16 cellular contexts compared by ENCODE assay signal in genomic region chr14:68145539-68145938, GRCh38.
DNase-seq lines count a peak whose midpoint lies in the region; ATAC-seq and TF ChIP-seq lines count a peak whose summit lies in the region.
"Had no signal": no experiment of that assay in that cellular context is flagged by ENCODE, and none has a peak within 500 bp of the region (broad histone marks: within the 10 kb centered on the region; RNA-seq: fewer than 3 reads in every experiment).

No MANE protein-coding gene starts in this region.

- in situ Hi-C loops in gastrocnemius medialis (cut with MboI; ENCODE audit: low sequenced_read_pairs in 4 of 4): no loop called here
- in situ Hi-C loops in brain microvascular endothelial cell (cut with HindIII; ENCODE audit: low pct_ligation_motif_present, low sequenced_read_pairs): no loop called here

- H3K27me3 ChIP-seq in hepatocyte: no peaks in the 10 kb centered on the region
- no peaks in the 10 kb centered on the region for H3K27me3 ChIP-seq in gastrocnemius medialis
- no peaks in the 10 kb centered on the region for H3K27me3 ChIP-seq in brain microvascular endothelial cell (replicated peaks)
- H3K27me3 ChIP-seq: adrenal gland, dorsolateral prefrontal cortex, tibial nerve had no signal

- H2AFZ ChIP-seq in hepatocyte: no peak overlapping the region

- POLR2A ChIA-PET in RWPE1 (lab: Yijun Ruan, JAX; ENCODE audit: low non-redundant PET): no interaction called here

- intact Hi-C loops in gastrocnemius medialis (cut with DNase I; ENCODE audit: low total_unique reads): no loop called here

- peak; percentile 8; the same call in 1 of the 3 replicates for ATAC-seq in SK-N-SH treated with all-trans-retinoic acid at 6 μM for 48 hours
- no peak for ATAC-seq in gastrocnemius medialis
- ATAC-seq in HG03469 (IDR thresholded peaks at IDR 0.05; ENCODE audit: unreplicated experiment): no peak
- ATAC-seq: activated T-cell treated with anti-CD3 and anti-CD28 coated beads, Interleukin-2, amount 50 U/mL, for 72 hours; left lobe of liver; T-helper 17 cell had no signal

- H4K20me1 ChIP-seq in hepatocyte (ENCODE audit: insufficient read depth, poor library complexity, severe bottlenecking): no peaks in the 10 kb centered on the region

- H3K4me1 ChIP-seq in hepatocyte (ENCODE audit: insufficient read depth): peaks cover 57% of the 10 kb centered on the region
- peaks cover 48 to 67% of the 10 kb centered on the region in 2 donors for H3K4me1 ChIP-seq in gastrocnemius medialis

- H3K9me2 ChIP-seq in hepatocyte (replicated peaks; ENCODE audit: insufficient read depth): no peaks in the 10 kb centered on the region

- H3K36me3 ChIP-seq in hepatocyte (replicated peaks; ENCODE audit: insufficient read depth, low read depth): no peaks in the 10 kb centered on the region
- no peaks in the 10 kb centered on the region for H3K36me3 ChIP-seq in gastrocnemius medialis
- H3K36me3 ChIP-seq in brain microvascular endothelial cell (replicated peaks): no peaks in the 10 kb centered on the region
- H3K36me3 ChIP-seq: adrenal gland, tibial nerve had no signal

- DNase-seq in EH (ENCODE audit: low read depth) (peak; percentile 62), hepatocyte (ENCODE audit: low spot score) (no peak), gastrocnemius medialis (no peak), brain microvascular endothelial cell (no peak), RWPE1 (ENCODE audit: low spot score) (no peak)
- DNase-seq in activated naive CD4-positive, alpha-beta T cell (lab: John Stamatoyannopoulos, UW): no peak
- DNase-seq: activated CD4-positive, alpha-beta T cell treated with anti-CD3 and anti-CD28 coated beads for 4 hours; activated T-cell treated with anti-CD3 and anti-CD28 coated beads, Interleukin-2, amount 50 U/mL, for 72 hours; adrenal gland; AML-193; dorsolateral prefrontal cortex; T-helper 17 cell had no signal

- peak overlapping the region; percentile 93 for H3K27ac ChIP-seq in hepatocyte
- H3K27ac ChIP-seq in gastrocnemius medialis: peak overlapping the region; percentile 79 to 83 (median 82)
- no peak overlapping the region for H3K27ac ChIP-seq in brain microvascular endothelial cell
- H3K27ac ChIP-seq in RWPE1: no peak overlapping the region

- H3K4me2 ChIP-seq in hepatocyte: no peak overlapping the region

- H3K4me3 ChIP-seq in hepatocyte (no peak overlapping the region), gastrocnemius medialis (no peak overlapping the region), brain microvascular endothelial cell (ENCODE audit: low read depth, low read length) (no peak overlapping the region)
- H3K4me3 ChIP-seq: adrenal gland, dorsolateral prefrontal cortex, tibial nerve had no signal

- H3K79me2 ChIP-seq in hepatocyte: no peaks in the 10 kb centered on the region

- CTCF ChIA-PET in RWPE1 (lab: Yijun Ruan, JAX): interaction anchor here (0.6 kb wide), 1 partner anchor 89 kb away, joined by 3 read pairs; no protein-coding TSS in a partner anchor

- TF ChIP-seq CTCF in hepatocyte (IDR thresholded peaks at IDR 0.05; ENCODE audit: poor library complexity) (no peak), gastrocnemius medialis (IDR thresholded peaks at IDR 0.05 in 4 of 5, conservative IDR thresholded peaks at IDR 0.05 in 1 of 5) (no peak), brain microvascular endothelial cell (IDR thresholded peaks at IDR 0.05; ENCODE audit: low read depth, low read length, missing control alignments) (no peak), RWPE1 (conservative IDR thresholded peaks at IDR 0.05; ENCODE audit: low read depth) (no peak)

- no peaks in the 10 kb centered on the region for H3K9me3 ChIP-seq in hepatocyte (ENCODE audit: low read depth)
- H3K9me3 ChIP-seq in gastrocnemius medialis: no peaks in the 10 kb centered on the region
- H3K9me3 ChIP-seq: adrenal gland had no signal

- no peak for TF ChIP-seq POLR2A in gastrocnemius medialis (IDR thresholded peaks at IDR 0.05)

TF ChIP-seq in SK-N-SH treated with all-trans-retinoic acid at 6 μM for 48 hours, 23 proteins besides CTCF, POLR2A, EP300 and RAD21:
- 0 out of 2 replicates have a peak, but pooled peaks have one; percentile 22 for TF ChIP-seq ISL1 (CRISPR knock-in tag; IDR thresholded peaks at IDR 0.05)
- TF ChIP-seq PPARA (CRISPR knock-in tag; IDR thresholded peaks at IDR 0.05; ENCODE audit: borderline replicate concordance): no peak

Comparison
In these comparisons a context has a peak if more than half of its experiments do, and no peak if none do; other contexts are left out.
1. H3K27ac ChIP-seq: peak in hepatocyte (single experiment) and gastrocnemius medialis (4 of 4); none in brain microvascular endothelial cell (single experiment) and RWPE1 (single experiment).